Comparison of ENCODE assay signal across 20 cellular contexts in the genomic region with DNA sequence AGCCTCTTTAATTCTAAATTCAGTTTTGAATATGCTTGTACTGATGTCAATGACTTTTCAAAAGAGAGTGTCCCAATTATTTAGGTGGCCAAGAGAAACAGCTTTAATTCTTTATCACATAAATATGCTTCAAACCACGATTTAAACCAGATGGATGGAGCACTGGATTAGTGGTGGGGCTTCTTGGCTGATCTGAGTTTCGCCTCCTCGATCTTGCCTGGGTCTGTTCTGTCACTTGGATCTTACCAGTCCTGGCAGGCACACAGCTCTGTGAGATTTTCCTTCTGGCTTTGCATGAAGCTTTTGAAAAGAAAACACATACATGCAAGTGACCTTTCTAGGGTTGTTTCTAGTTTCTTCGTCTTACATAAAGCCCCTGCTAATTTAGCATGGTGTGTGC.
DNase-seq lines count a peak whose midpoint lies in the region; ATAC-seq and TF ChIP-seq lines count a peak whose summit lies in the region.
"Had no signal": no experiment of that assay in that cellular context is flagged by ENCODE, and none has a peak within 500 bp of the region (broad histone marks: within the 10 kb centered on the region; RNA-seq: fewer than 3 reads in every experiment).

No MANE protein-coding gene starts in this region.

- 65 to 73% methylated on average over 4 of the region's 4 CpGs for WGBS in heart right ventricle, 2 donors
- 49 to 83% (median 64%) methylated on average over 4 of the region's 4 CpGs for WGBS in stomach, 5 donors

- H3K4me3 ChIP-seq in colonic mucosa, result no peak overlapping the region
- no peak overlapping the region for H3K4me3 ChIP-seq in heart right ventricle
- no peak overlapping the region for H3K4me3 ChIP-seq in lower lobe of right lung
- H3K4me3 ChIP-seq in stomach, result no peak overlapping the region
- H3K4me3 ChIP-seq: BLaER1, GM23248, MG63 had no signal

- no peaks in the 10 kb centered on the region for H3K9me3 ChIP-seq in colonic mucosa
- H3K9me3 ChIP-seq in heart right ventricle, result no peaks in the 10 kb centered on the region
- H3K9me3 ChIP-seq in lower lobe of right lung, result no peaks in the 10 kb centered on the region
- H3K9me3 ChIP-seq in stomach, result no peaks in the 10 kb centered on the region
- H3K9me3 ChIP-seq: MG63 had no signal

- TF ChIP-seq POLR2A in stomach (IDR thresholded peaks at IDR 0.05), result no peak

- TF ChIP-seq CTCF in colonic mucosa (IDR thresholded peaks at IDR 0.05), result no peak
- no peak for TF ChIP-seq CTCF in heart right ventricle (IDR thresholded peaks at IDR 0.05)
- TF ChIP-seq CTCF in lower lobe of right lung (IDR thresholded peaks at IDR 0.05), result no peak
- no peak for TF ChIP-seq CTCF in stomach (IDR thresholded peaks at IDR 0.05)

- H3K36me3 Mint-ChIP-seq in activated naive CD8-positive, alpha-beta T cell treated with anti-CD3 and anti-CD28 coated beads for 36 hours, result no peaks in the 10 kb centered on the region
- H3K36me3 Mint-ChIP-seq: CD4-positive, alpha-beta memory T cell had no signal

- DNase-seq in colonic mucosa (peak; percentile 45), heart right ventricle (peak in 1 of 2 donors; percentile 16), lower lobe of right lung (no peak), stomach (no peak), NCI-H1105 treated with DMSO at 0.1 percent for 48 hours (lab: John Stamatoyannopoulos, UW) (no peak)
- DNase-seq in activated naive CD8-positive, alpha-beta T cell treated with anti-CD3 and anti-CD28 coated beads for 36 hours, result no peak
- DNase-seq: CD4-positive, alpha-beta memory T cell; GF-D8; GM23248; HCEC 1CT; Kasumi-1; MG63; NCI-H1092 treated with DMSO at 0.1 percent for 48 hours; NCI-H2081 treated with DMSO at 0.1 percent for 48 hours; NCI-H510A; NCI-H748 treated with DMSO at 0.1 percent for 48 hours; SIG-M5 had no signal

- H3K36me3 ChIP-seq in colonic mucosa (no peaks in the 10 kb centered on the region), heart right ventricle (no peaks in the 10 kb centered on the region), lower lobe of right lung (no peaks in the 10 kb centered on the region), stomach (no peaks in the 10 kb centered on the region)
- H3K36me3 ChIP-seq: BLaER1, MG63 had no signal

- no peak for TF ChIP-seq EP300 in stomach (IDR thresholded peaks at IDR 0.05)

- H3K4me1 Mint-ChIP-seq in activated naive CD8-positive, alpha-beta T cell treated with anti-CD3 and anti-CD28 coated beads for 36 hours, result no peaks in the 10 kb centered on the region
- H3K4me1 Mint-ChIP-seq: CD4-positive, alpha-beta memory T cell had no signal

- ATAC-seq in heart right ventricle (peak in 6 of 8 donors; percentile 48 to 92 (median 70)), lower lobe of right lung (peak; percentile 35 to 42), HG03108 (IDR thresholded peaks at IDR 0.05; ENCODE audit: unreplicated experiment) (no peak), HG02870 (IDR thresholded peaks at IDR 0.05; ENCODE audit: unreplicated experiment) (no peak)

- peaks cover 3% of the 10 kb centered on the region for H3K9me3 Mint-ChIP-seq in activated naive CD8-positive, alpha-beta T cell treated with anti-CD3 and anti-CD28 coated beads for 36 hours

- H3K27ac Mint-ChIP-seq in activated naive CD8-positive, alpha-beta T cell treated with anti-CD3 and anti-CD28 coated beads for 36 hours, result no peak overlapping the region

- H3K27me3 ChIP-seq in colonic mucosa, result no peaks in the 10 kb centered on the region
- no peaks in the 10 kb centered on the region for H3K27me3 ChIP-seq in heart right ventricle
- no peaks in the 10 kb centered on the region for H3K27me3 ChIP-seq in lower lobe of right lung (ENCODE audit: low read depth)
- H3K27me3 ChIP-seq in stomach, result no peaks in the 10 kb centered on the region
- H3K27me3 ChIP-seq: BLaER1, MG63 had no signal

- H3K4me3 Mint-ChIP-seq in activated naive CD8-positive, alpha-beta T cell treated with anti-CD3 and anti-CD28 coated beads for 36 hours, result no peak overlapping the region
- H3K4me3 Mint-ChIP-seq: CD4-positive, alpha-beta memory T cell had no signal

- H3K27ac ChIP-seq in colonic mucosa, result no peak overlapping the region
- H3K27ac ChIP-seq in heart right ventricle, result no peak overlapping the region
- H3K27ac ChIP-seq in lower lobe of right lung, result no peak overlapping the region
- peak overlapping the region in 3 of 5 donors; percentile 6 to 59 (median 42) for H3K27ac ChIP-seq in stomach
- H3K27ac ChIP-seq: BLaER1, GM23248 had no signal

- H3K27me3 Mint-ChIP-seq in activated naive CD8-positive, alpha-beta T cell treated with anti-CD3 and anti-CD28 coated beads for 36 hours, result no peaks in the 10 kb centered on the region
- H3K27me3 Mint-ChIP-seq: CD4-positive, alpha-beta memory T cell had no signal

- H3K4me1 ChIP-seq in colonic mucosa (no peaks in the 10 kb centered on the region), heart right ventricle (peaks cover 0 to 3% (median 0%) of the 10 kb centered on the region in 9 donors), lower lobe of right lung (no peaks in the 10 kb centered on the region), stomach (peaks cover 0 to 11% (median 3%) of the 10 kb centered on the region in 4 donors)
- H3K4me1 ChIP-seq: BLaER1 had no signal

- intact Hi-C loops in colonic mucosa (cut with DNase I) (no loop called here), heart right ventricle (cut with DNase I) (no loop called here), lower lobe of right lung (cut with DNase I) (no loop called here), stomach (cut with DNase I; ENCODE audit: low total_unique reads) (no loop called here)

- no peak overlapping the region for H3K9ac ChIP-seq in colonic mucosa (ENCODE audit: low read depth in 2 of 2, low read length in 2 of 2)
- H3K9ac ChIP-seq: BLaER1, GM23248 had no signal

Comparison
In these comparisons a context has a peak if more than half of its experiments do, and no peak if none do; other contexts are left out.
1. H3K27ac ChIP-seq: peak in stomach (3 of 5); none in colonic mucosa (single experiment), heart right ventricle (0 of 10) and lower lobe of right lung (single experiment).
2. ATAC-seq: peak in heart right ventricle (6 of 8) and lower lobe of right lung (2 of 2); none in HG03108 (single experiment) and HG02870 (single experiment).